In genomic region chr6:56849876-56850275, GRCh38 we compare ENCODE assay signal across 12 cellular contexts.
A peak's percentile ranks its signal among the peaks of the same experiment; 100 is the strongest.
DNase-seq lines count a peak whose midpoint lies in the region; TF ChIP-seq lines count a peak whose summit lies in the region.
"Had no signal": no experiment of that assay in that cellular context is flagged by ENCODE, and none has a peak within 500 bp of the region (broad histone marks: within the 10 kb centered on the region; RNA-seq: fewer than 3 reads in every experiment).

No MANE protein-coding gene starts in this region.

- no peaks in the 10 kb centered on the region for H3K36me3 Mint-ChIP-seq in activated CD4-positive, alpha-beta T cell treated with anti-CD3 and anti-CD28 coated beads, Interleukin-2, amount 10 ng/mL, durations not matched to agents 24 days and 14 days (ENCODE audit: low read depth)
- H3K36me3 Mint-ChIP-seq in Caco-2 (ENCODE audit: insufficient read depth, unreplicated experiment): no peaks in the 10 kb centered on the region

- peak overlapping the region; percentile 95 for H3K27ac ChIP-seq in angular gyrus (ENCODE audit: low read depth, low read length)
- peak overlapping the region in 3 of 4 donors; percentile 29 to 79 (median 72) for H3K27ac ChIP-seq in tibial nerve
- no peak overlapping the region for H3K27ac ChIP-seq in thyroid gland
- H3K27ac ChIP-seq: pancreas had no signal

- H3K27me3 Mint-ChIP-seq in activated CD4-positive, alpha-beta T cell treated with anti-CD3 and anti-CD28 coated beads, Interleukin-2, amount 10 ng/mL, durations not matched to agents 24 days and 14 days: peaks cover 23% of the 10 kb centered on the region
- H3K27me3 Mint-ChIP-seq in Caco-2 (ENCODE audit: insufficient read depth, unreplicated experiment): no peaks in the 10 kb centered on the region

- no peaks in the 10 kb centered on the region for H3K27me3 ChIP-seq in tibial nerve
- no peaks in the 10 kb centered on the region for H3K27me3 ChIP-seq in thyroid gland
- H3K27me3 ChIP-seq in Caco-2 (replicated peaks; ENCODE audit: control insufficient read depth, insufficient read depth, low read length): no peaks in the 10 kb centered on the region
- H3K27me3 ChIP-seq: pancreas had no signal

- no peaks in the 10 kb centered on the region for H3K9me3 ChIP-seq in tibial nerve
- no peaks in the 10 kb centered on the region for H3K9me3 ChIP-seq in thyroid gland
- no peaks in the 10 kb centered on the region for H3K9me3 ChIP-seq in Caco-2
- H3K9me3 ChIP-seq: pancreas had no signal

- POLR2A ChIA-PET in Caco-2 (lab: Charles Lee): no interaction called here

- no peaks in the 10 kb centered on the region for H3K9me3 Mint-ChIP-seq in activated CD4-positive, alpha-beta T cell treated with anti-CD3 and anti-CD28 coated beads, Interleukin-2, amount 10 ng/mL, durations not matched to agents 24 days and 14 days
- H3K9me3 Mint-ChIP-seq in Caco-2 (ENCODE audit: unreplicated experiment): no peaks in the 10 kb centered on the region

- no TSS peak for BruUV-seq in Caco-2 (replicated peaks; lab: Mats Ljungman, UMichigan)

- H3K36me3 ChIP-seq in tibial nerve: no peaks in the 10 kb centered on the region
- no peaks in the 10 kb centered on the region for H3K36me3 ChIP-seq in thyroid gland
- H3K36me3 ChIP-seq in Caco-2 (ENCODE audit: control insufficient read depth, insufficient read depth, low read length): no peaks in the 10 kb centered on the region
- H3K36me3 ChIP-seq: pancreas had no signal

- H3K27ac Mint-ChIP-seq in activated CD4-positive, alpha-beta T cell treated with anti-CD3 and anti-CD28 coated beads, Interleukin-2, amount 10 ng/mL, durations not matched to agents 24 days and 14 days: no peak overlapping the region
- no peak overlapping the region for H3K27ac Mint-ChIP-seq in Caco-2 (ENCODE audit: unreplicated experiment)

- no peak for DNase-seq in activated CD4-positive, alpha-beta T cell treated with anti-CD3 and anti-CD28 coated beads, Interleukin-2, amount 10 ng/mL, durations not matched to agents 24 days and 14 days
- DNase-seq in activated CD4-positive, alpha-beta T cell treated with anti-CD3 and anti-CD28 coated beads for 1 hour: no peak
- DNase-seq in iPS-NIHi7 (ENCODE audit: extremely low spot score) (peak; percentile 27), tibial nerve (ENCODE audit: low spot score in 2 of 2) (no peak), thyroid gland (no peak), Caco-2 (no peak)
- no peak for DNase-seq in stimulated activated CD4-positive, alpha-beta T cell treated with anti-CD3 and anti-CD28 coated beads, Interleukin-15, amount 100 ng/mL, for 24 hours
- DNase-seq: 8988T; effector memory CD4-positive, alpha-beta T cell; NCI-H510A; pancreas had no signal

- CTCF ChIA-PET in Caco-2 (lab: Charles Lee): no interaction called here

- no peak for TF ChIP-seq CTCF in tibial nerve (IDR thresholded peaks at IDR 0.05)
- TF ChIP-seq CTCF in thyroid gland (IDR thresholded peaks at IDR 0.05): no peak
- TF ChIP-seq CTCF in Caco-2 (IDR thresholded peaks at IDR 0.05; ENCODE audit: insufficient read depth in 1 of 2, low read depth in 1 of 2, low read length in 1 of 2, severe bottlenecking in 1 of 2, unreplicated experiment in 1 of 2): no peak

- 47 to 58% methylated on average over 3 of the region's 3 CpGs for WGBS in tibial nerve, 2 donors
- WGBS in thyroid gland, 2 donors: 87 to 93% methylated on average over 3 of the region's 3 CpGs

- H3K4me1 Mint-ChIP-seq in activated CD4-positive, alpha-beta T cell treated with anti-CD3 and anti-CD28 coated beads, Interleukin-2, amount 10 ng/mL, durations not matched to agents 24 days and 14 days: peaks cover 25% of the 10 kb centered on the region
- H3K4me1 Mint-ChIP-seq in Caco-2 (ENCODE audit: low read depth, unreplicated experiment): peaks cover 10% of the 10 kb centered on the region

- TF ChIP-seq POLR2A in tibial nerve (IDR thresholded peaks at IDR 0.05) (no peak), thyroid gland (IDR thresholded peaks at IDR 0.05) (no peak)

- intact Hi-C loops in activated CD4-positive, alpha-beta T cell treated with anti-CD3 and anti-CD28 coated beads, Interleukin-2, amount 10 ng/mL, durations not matched to agents 24 days and 14 days (cut with micrococcal nuclease): loop anchor here (5.0 kb wide), 2 partner anchors 42 to 493 kb away; no protein-coding TSS in a partner anchor
- intact Hi-C loops in thyroid gland (cut with DNase I) (loop anchor here (5.0 to 10.0 kb wide), 3 partner anchors 85 to 213 kb away; no protein-coding TSS in a partner anchor), Caco-2 (cut with micrococcal nuclease; ENCODE audit: unreplicated experiment) (loop anchor here (10.0 kb wide), 1 partner anchor 495 kb away; no protein-coding TSS in a partner anchor)

- H3K4me3 Mint-ChIP-seq in activated CD4-positive, alpha-beta T cell treated with anti-CD3 and anti-CD28 coated beads, Interleukin-2, amount 10 ng/mL, durations not matched to agents 24 days and 14 days: peak overlapping the region; percentile 85
- H3K4me3 Mint-ChIP-seq in Caco-2 (ENCODE audit: unreplicated experiment): no peak overlapping the region

- H3K4me3 ChIP-seq in tibial nerve (peak overlapping the region in 1 of 4 donors; percentile 57), thyroid gland (replicated peaks in 1 of 3) (no peak overlapping the region), Caco-2 (ENCODE audit: low read depth, low read length) (no peak overlapping the region)
- H3K4me3 ChIP-seq: pancreas had no signal

- TF ChIP-seq EP300 in tibial nerve (IDR thresholded peaks at IDR 0.05): no peak

- H3K4me1 ChIP-seq in tibial nerve (peaks cover 0 to 33% (median 2%) of the 10 kb centered on the region in 4 donors), thyroid gland (no peaks in the 10 kb centered on the region), Caco-2 (peaks cover 15% of the 10 kb centered on the region)
- H3K4me1 ChIP-seq: pancreas had no signal

Comparison
In these comparisons a context has a peak if more than half of its experiments do, and no peak if none do; other contexts are left out.
1. H3K27ac ChIP-seq: peak in angular gyrus (single experiment) and tibial nerve (3 of 4); none in thyroid gland (0 of 3).